Comparison of ENCODE assay signal across 10 cellular contexts in genomic region chr10:22646291-22646926, GRCh38.
DNase-seq lines count a peak whose midpoint lies in the region; ATAC-seq and TF ChIP-seq lines count a peak whose summit lies in the region.
"Had no signal": no experiment of that assay in that cellular context is flagged by ENCODE, and none has a peak within 500 bp of the region (broad histone marks: within the 10 kb centered on the region; RNA-seq: fewer than 3 reads in every experiment).

No MANE protein-coding gene starts in this region.

- peak; percentile 55 to 64 for ATAC-seq in activated T-cell treated with anti-CD3 and anti-CD28 coated beads, Interleukin-2, amount 50 U/mL, for 72 hours (replicated peaks in 1 of 2)
- ATAC-seq in HG02973 (IDR thresholded peaks at IDR 0.05; ENCODE audit: unreplicated experiment) (peak; percentile 43), HG02970 (IDR thresholded peaks at IDR 0.05; ENCODE audit: low FRiP score, unreplicated experiment) (no peak)

- DNase-seq in activated T-cell treated with anti-CD3 and anti-CD28 coated beads, Interleukin-2, amount 50 U/mL, for 72 hours, result no peak
- no peak for DNase-seq in activated T-cell treated with anti-CD3 and anti-CD28 coated beads for 4 hours
- DNase-seq in activated T-helper 2 cell treated with anti-CD3 and anti-CD28 coated beads, Interferon-gamma antibody, Interleukin-2, Interleukin-4, amounts not matched to agents 10 μg/mL and 5 μg/mL and 100 μg/mL, durations not matched to agents 14 hours and 24 hours and 36 hours (ENCODE audit: low spot score), result no peak
- DNase-seq in stomach, result no peak
- DNase-seq in globus pallidus (ENCODE audit: low spot score), result no peak
- DNase-seq in testis, result no peak
- DNase-seq: NCI-H1694 treated with DMSO at 0.1 percent for 48 hours had no signal

- H3K27ac ChIP-seq in stomach (peak overlapping the region in 4 of 5 donors; percentile 20 to 54 (median 33)), testis (no peak overlapping the region)
- H3K27ac ChIP-seq: right atrium auricular region had no signal

- H3K36me3 ChIP-seq in stomach (peaks cover 0 to 7% (median 0%) of the 10 kb centered on the region in 4 donors), testis (ENCODE audit: low read depth, missing control alignments) (no peaks in the 10 kb centered on the region)
- H3K36me3 ChIP-seq: right atrium auricular region had no signal

- 36 to 54% (median 48%) methylated on average over 2 of the region's 2 CpGs for WGBS in stomach, 5 donors
- 73 to 74% methylated on average over 2 of the region's 2 CpGs for WGBS in testis, 2 donors

- H3K9me3 Mint-ChIP-seq in activated T-cell treated with anti-CD3 and anti-CD28 coated beads, Interleukin-2, amount 50 U/mL, for 72 hours, result no peaks in the 10 kb centered on the region
- no peaks in the 10 kb centered on the region for H3K9me3 Mint-ChIP-seq in activated T-helper 2 cell treated with anti-CD3 and anti-CD28 coated beads, Interferon-gamma antibody, Interleukin-2, Interleukin-4, amounts not matched to agents 10 μg/mL and 5 μg/mL and 100 μg/mL, durations not matched to agents 14 hours and 24 hours and 36 hours

- no peak for TF ChIP-seq POLR2A in stomach (IDR thresholded peaks at IDR 0.05)
- TF ChIP-seq POLR2A in testis (IDR thresholded peaks at IDR 0.05), result no peak

- H3K27me3 Mint-ChIP-seq in activated T-cell treated with anti-CD3 and anti-CD28 coated beads, Interleukin-2, amount 50 U/mL, for 72 hours (ENCODE audit: low read depth), result no peaks in the 10 kb centered on the region
- H3K27me3 Mint-ChIP-seq in activated T-helper 2 cell treated with anti-CD3 and anti-CD28 coated beads, Interferon-gamma antibody, Interleukin-2, Interleukin-4, amounts not matched to agents 10 μg/mL and 5 μg/mL and 100 μg/mL, durations not matched to agents 14 hours and 24 hours and 36 hours (ENCODE audit: low read depth), result no peaks in the 10 kb centered on the region

- H3K9me3 ChIP-seq in stomach (no peaks in the 10 kb centered on the region), testis (no peaks in the 10 kb centered on the region)
- H3K9me3 ChIP-seq: right atrium auricular region had no signal

- peak overlapping the region; percentile 82 to 90 for H3K4me3 Mint-ChIP-seq in activated T-cell treated with anti-CD3 and anti-CD28 coated beads, Interleukin-2, amount 50 U/mL, for 72 hours
- peak overlapping the region; percentile 37 for H3K4me3 Mint-ChIP-seq in activated T-helper 2 cell treated with anti-CD3 and anti-CD28 coated beads, Interferon-gamma antibody, Interleukin-2, Interleukin-4, amounts not matched to agents 10 μg/mL and 5 μg/mL and 100 μg/mL, durations not matched to agents 14 hours and 24 hours and 36 hours (ENCODE audit: low read depth)

- intact Hi-C loops in activated T-helper 2 cell treated with anti-CD3 and anti-CD28 coated beads, Interferon-gamma antibody, Interleukin-2, Interleukin-4, amounts not matched to agents 10 μg/mL and 5 μg/mL and 100 μg/mL, durations not matched to agents 14 hours and 24 hours and 36 hours (cut with micrococcal nuclease), result loop anchor here (1.0 to 5.0 kb wide), 3 partner anchors 9 to 66 kb away; no protein-coding TSS in a partner anchor
- intact Hi-C loops in stomach (cut with DNase I; ENCODE audit: low total_unique reads) (no loop called here), testis (cut with DNase I; ENCODE audit: low total_unique reads) (no loop called here)

- H3K4me3 ChIP-seq in stomach, result no peak overlapping the region
- H3K4me3 ChIP-seq in testis, result no peak overlapping the region
- H3K4me3 ChIP-seq: right atrium auricular region had no signal

- TF ChIP-seq CTCF in stomach (IDR thresholded peaks at IDR 0.05), result no peak
- TF ChIP-seq CTCF in testis (IDR thresholded peaks at IDR 0.05), result no peak

- peaks cover 0 to 2% of the 10 kb centered on the region in 2 donors for H3K36me3 Mint-ChIP-seq in activated T-cell treated with anti-CD3 and anti-CD28 coated beads, Interleukin-2, amount 50 U/mL, for 72 hours (ENCODE audit: insufficient read depth in 2 of 2)
- peaks cover 27% of the 10 kb centered on the region for H3K36me3 Mint-ChIP-seq in activated T-helper 2 cell treated with anti-CD3 and anti-CD28 coated beads, Interferon-gamma antibody, Interleukin-2, Interleukin-4, amounts not matched to agents 10 μg/mL and 5 μg/mL and 100 μg/mL, durations not matched to agents 14 hours and 24 hours and 36 hours (ENCODE audit: low read depth)

- peak overlapping the region; percentile 99 for H3K27ac Mint-ChIP-seq in activated T-cell treated with anti-CD3 and anti-CD28 coated beads, Interleukin-2, amount 50 U/mL, for 72 hours
- H3K27ac Mint-ChIP-seq in activated T-helper 2 cell treated with anti-CD3 and anti-CD28 coated beads, Interferon-gamma antibody, Interleukin-2, Interleukin-4, amounts not matched to agents 10 μg/mL and 5 μg/mL and 100 μg/mL, durations not matched to agents 14 hours and 24 hours and 36 hours, result peak overlapping the region; percentile 98

- TF ChIP-seq EP300 in stomach (IDR thresholded peaks at IDR 0.05), result no peak

- H3K4me1 Mint-ChIP-seq in activated T-cell treated with anti-CD3 and anti-CD28 coated beads, Interleukin-2, amount 50 U/mL, for 72 hours (ENCODE audit: low read depth), result peaks cover 89% of the 10 kb centered on the region
- H3K4me1 Mint-ChIP-seq in activated T-helper 2 cell treated with anti-CD3 and anti-CD28 coated beads, Interferon-gamma antibody, Interleukin-2, Interleukin-4, amounts not matched to agents 10 μg/mL and 5 μg/mL and 100 μg/mL, durations not matched to agents 14 hours and 24 hours and 36 hours (ENCODE audit: low read depth), result peaks cover 78% of the 10 kb centered on the region

- H3K27me3 ChIP-seq in stomach (no peaks in the 10 kb centered on the region), testis (no peaks in the 10 kb centered on the region)
- H3K27me3 ChIP-seq: right atrium auricular region had no signal

- H3K4me1 ChIP-seq in stomach (peaks cover 0 to 69% (median 27%) of the 10 kb centered on the region in 4 donors), testis (peaks cover 18% of the 10 kb centered on the region)

Comparison
In these comparisons a context has a peak if more than half of its experiments do, and no peak if none do; other contexts are left out.
1. H3K27ac ChIP-seq: peak in stomach (4 of 5); none in testis (0 of 2).